Comparison of ENCODE assay signal across 8 cellular contexts in genomic region chr7:100407285-100408180, GRCh38. TPM values are rescaled to one million over a fixed set of nuclear protein-coding genes. Genes with fewer than 3 reads are reported as not detected.
DNase-seq lines count a peak whose midpoint lies in the region; FAIRE-seq and TF ChIP-seq lines count a peak whose summit lies in the region.

No MANE protein-coding gene starts in this region.

- H3K27ac ChIP-seq in 22Rv1, result no peak overlapping the region
- H3K27ac ChIP-seq in astrocyte (ENCODE audit: low read depth, low read length), result no peak overlapping the region

- TF ChIP-seq CTCF in 22Rv1 (IDR thresholded peaks at IDR 0.05), result peak; percentile 89
- peak; percentile 71 for TF ChIP-seq CTCF in astrocyte (IDR thresholded peaks at IDR 0.05; ENCODE audit: insufficient read depth, low read depth, low read length)

- peak overlapping the region; percentile 24 for H3K4me2 ChIP-seq in astrocyte (ENCODE audit: low read length)

- FAIRE-seq in astrocyte (lab: Jason Lieb, UNC), result no peak

- in situ Hi-C loops in G401 (cut with HindIII; ENCODE audit: low sequenced_read_pairs), result no loop called here

- H3K9me3 ChIP-seq in astrocyte (ENCODE audit: insufficient read depth, low read depth, low read length), result no peaks in the 10 kb centered on the region

- H2AFZ ChIP-seq in astrocyte (ENCODE audit: low read depth, low read length), result no peak overlapping the region

- peak overlapping the region; percentile 8 for H3K9ac ChIP-seq in astrocyte (ENCODE audit: low read length)

- peaks cover 44% of the 10 kb centered on the region for H3K27me3 ChIP-seq in astrocyte (ENCODE audit: insufficient read depth, low read length)

- H3K27ac Mint-ChIP-seq in astrocyte (ENCODE audit: unreplicated experiment) (no peak overlapping the region), immature natural killer cell (peak overlapping the region in 1 of 6 donors; percentile 54)

- peaks cover 4% of the 10 kb centered on the region for H4K20me1 ChIP-seq in astrocyte (ENCODE audit: insufficient read depth, low read length)

- H3K36me3 ChIP-seq in astrocyte (ENCODE audit: insufficient read depth, low read length), result no peaks in the 10 kb centered on the region

- no peak overlapping the region for H3K4me3 ChIP-seq in astrocyte (ENCODE audit: insufficient read depth, low read depth, low read length)

- DNase-seq in G401 (ENCODE audit: low spot score) (peak; percentile 92), HuH-7 (ENCODE audit: low spot score) (peak; percentile 58), RKO (ENCODE audit: low spot score) (peak; percentile 88), astrocyte (ENCODE audit: low read depth) (peak; percentile 62), immature natural killer cell (peak; percentile 65 to 74 (median 69)), T-helper 9 cell (no peak)
- peak; percentile 12 to 33 for DNase-seq in stimulated activated CD4-positive, alpha-beta T cell treated with anti-CD3 and anti-CD28 coated beads, Interleukin-2, amount 100 ng/mL, for 48 hours

- no peaks in the 10 kb centered on the region for H3K9me3 Mint-ChIP-seq in astrocyte (ENCODE audit: unreplicated experiment)
- no peaks in the 10 kb centered on the region for H3K9me3 Mint-ChIP-seq in immature natural killer cell

- H3K4me3 Mint-ChIP-seq in astrocyte (ENCODE audit: unreplicated experiment) (no peak overlapping the region), immature natural killer cell (no peak overlapping the region)

- H3K79me2 ChIP-seq in astrocyte (ENCODE audit: insufficient read depth, low read length), result no peaks in the 10 kb centered on the region

- H3K36me3 Mint-ChIP-seq in astrocyte (ENCODE audit: low read depth, unreplicated experiment) (no peaks in the 10 kb centered on the region), immature natural killer cell (peaks cover 0 to 6% (median 0%) of the 10 kb centered on the region in 3 donors)

- H3K27me3 Mint-ChIP-seq in astrocyte (ENCODE audit: low read depth, unreplicated experiment) (peaks cover 9% of the 10 kb centered on the region), immature natural killer cell (ENCODE audit: low read depth in 3 of 3) (no peaks in the 10 kb centered on the region)

- H3K4me1 ChIP-seq in astrocyte (ENCODE audit: insufficient read depth, low read length), result peaks cover 12% of the 10 kb centered on the region

- H3K4me1 Mint-ChIP-seq in astrocyte (ENCODE audit: low read depth, unreplicated experiment) (peaks cover 7% of the 10 kb centered on the region), immature natural killer cell (peaks cover 2 to 13% of the 10 kb centered on the region in 2 donors)

RNA-seq across cellular contexts. Expression of gene ZCWPW1, which starts 21.0 kb away (rescaled TPM):
- total RNA-seq in G401 (2014; rRNA removed; shearing (Covaris generic)), result 0.54 and 0.62 TPM in 2 replicates
- 2.1 and 2.6 TPM in 2 replicates for total RNA-seq in astrocyte
- 1 to 10 TPM; 4.1 to 5.9 (median 5.7) TPM for polyA plus RNA-seq in immature natural killer cell

RNA-seq across cellular contexts. Expression of gene MEPCE, which starts 22.1 kb away (rescaled TPM):
- 42.5 and 57.7 TPM in 2 replicates for total RNA-seq in G401 (2014; rRNA removed; shearing (Covaris generic))
- 20.2 and 20.5 TPM in 2 replicates for total RNA-seq in astrocyte
- polyA plus RNA-seq in immature natural killer cell, result 10 to 100 TPM in 1 of 3 donors, 1 to 10 TPM in 2; 3.0 to 12.1 (median 8.3) TPM

RNA-seq across cellular contexts. Expression of gene PPP1R35, which starts 28.8 kb away (rescaled TPM):
- 56.1 and 59.4 TPM in 2 replicates for total RNA-seq in G401 (2014; rRNA removed; shearing (Covaris generic))
- total RNA-seq in astrocyte, result 18.5 and 19.7 TPM in 2 replicates
- polyA plus RNA-seq in immature natural killer cell, result 10 to 100 TPM; 25.7 to 42.2 (median 41.8) TPM

RNA-seq across cellular contexts. Expression of gene PILRA, which starts 34.2 kb away (rescaled TPM):
- 1.6 TPM in 1 of 2 replicates, not detected in the other for total RNA-seq in G401 (2014; rRNA removed; shearing (Covaris generic))
- total RNA-seq in astrocyte, result 2.3 and 3.0 TPM in 2 replicates
- polyA plus RNA-seq in immature natural killer cell, result 1 to 10 TPM; 1.5 to 2.4 (median 2.0) TPM

RNA-seq across cellular contexts. Expression of gene PILRB, which starts 49.6 kb away (rescaled TPM):
- 14.7 and 21.5 TPM in 2 replicates for total RNA-seq in G401 (2014; rRNA removed; shearing (Covaris generic))
- 19.9 and 21.1 TPM in 2 replicates for total RNA-seq in astrocyte
- 10 to 100 TPM; 12.2 to 42.1 (median 12.2) TPM for polyA plus RNA-seq in immature natural killer cell
